13 cellular contexts compared by ENCODE assay signal in genomic region chr17:78706271-78706915, GRCh38.
DNase-seq lines count a peak whose midpoint lies in the region; ATAC-seq, FAIRE-seq and TF ChIP-seq lines count a peak whose summit lies in the region.
"Had no signal": no experiment of that assay in that cellular context is flagged by ENCODE, and none has a peak within 500 bp of the region (broad histone marks: within the 10 kb centered on the region; RNA-seq: fewer than 3 reads in every experiment).

No MANE protein-coding gene starts in this region.

- DNase-seq in Daoy (ENCODE audit: low read depth) (peak; percentile 96), bronchial epithelial cell (ENCODE audit: low read depth) (peak; percentile 98), MG63 (no peak), Kasumi-1 (lab: John Stamatoyannopoulos, UW) (no peak), GDM1 (lab: John Stamatoyannopoulos, UW) (no peak)
- DNase-seq in activated CD4-positive, alpha-beta T cell treated with anti-CD3 and anti-CD28 coated beads for 1 hour, result no peak
- DNase-seq: activated naive CD8-positive, alpha-beta T cell treated with anti-CD3 and anti-CD28 coated beads for 36 hours; Caco-2; hypothalamus had no signal

- H3K9me3 ChIP-seq in MG63, result no peaks in the 10 kb centered on the region
- H3K9me3 ChIP-seq: Caco-2, tibial nerve had no signal

- peak; percentile 51 for ATAC-seq in GM19438 (IDR thresholded peaks at IDR 0.05; ENCODE audit: low read depth, unreplicated experiment)
- ATAC-seq in HG03378 (IDR thresholded peaks at IDR 0.05; ENCODE audit: unreplicated experiment), result peak; percentile 64

- H3K36me3 ChIP-seq in bronchial epithelial cell (ENCODE audit: control insufficient read depth, insufficient read depth, low read length) (peaks cover 19% of the 10 kb centered on the region), MG63 (no peaks in the 10 kb centered on the region; the same call in none of the 2 replicates)

- no peak for TF ChIP-seq CTCF in bronchial epithelial cell (IDR thresholded peaks at IDR 0.05; ENCODE audit: insufficient read depth, low read length, severe bottlenecking)

- no peak for FAIRE-seq in bronchial epithelial cell (lab: Jason Lieb, UNC)

- H3K27me3 ChIP-seq in bronchial epithelial cell (ENCODE audit: control insufficient read depth, insufficient read depth, low read length), result no peaks in the 10 kb centered on the region
- H3K27me3 ChIP-seq in MG63, result no peaks in the 10 kb centered on the region
- H3K27me3 ChIP-seq: tibial nerve had no signal

- H3K4me3 ChIP-seq in bronchial epithelial cell (ENCODE audit: low read depth, low read length) (no peak overlapping the region), MG63 (no peak overlapping the region)
- H3K4me3 ChIP-seq: SK-N-MC, tibial nerve had no signal

Comparison
In these comparisons a context has a peak if more than half of its experiments do, and no peak if none do; other contexts are left out.
1. DNase-seq: peak in Daoy (single experiment) and bronchial epithelial cell (single experiment); none in MG63 (single experiment), Kasumi-1 (0 of 2), GDM1 (single experiment) and activated CD4-positive, alpha-beta T cell treated with anti-CD3 and anti-CD28 coated beads for 1 hour (single experiment).